ENCODE assay signal across 22 cellular contexts in genomic region chrX:77639820-77640219, GRCh38.
DNase-seq lines count a peak whose midpoint lies in the region; ATAC-seq and TF ChIP-seq lines count a peak whose summit lies in the region.
"Had no signal": no experiment of that assay in that cellular context is flagged by ENCODE, and none has a peak within 500 bp of the region (broad histone marks: within the 10 kb centered on the region; RNA-seq: fewer than 3 reads in every experiment).

No MANE protein-coding gene starts in this region.

- H3K4me1 Mint-ChIP-seq in effector memory CD8-positive, alpha-beta T cell (ENCODE audit: low read depth in 2 of 2): peaks cover 5 to 14% of the 10 kb centered on the region in 2 donors

- H3K4me1 ChIP-seq in OCI-LY3 (ENCODE audit: low read length): peaks cover 12% of the 10 kb centered on the region
- H3K4me1 ChIP-seq in body of pancreas: no peaks in the 10 kb centered on the region
- H3K4me1 ChIP-seq: BE2C, BLaER1 had no signal

- H3K36me3 ChIP-seq in OCI-LY3 (replicated peaks; ENCODE audit: low read depth, low read length) (peaks cover 41% of the 10 kb centered on the region), body of pancreas (replicated peaks in 1 of 2; ENCODE audit: insufficient read depth in 1 of 2, low read depth in 2 of 2) (no peaks in the 10 kb centered on the region)
- H3K36me3 ChIP-seq: BE2C had no signal

- H4K20me1 ChIP-seq in OCI-LY3 (ENCODE audit: insufficient read depth, low read length): no peaks in the 10 kb centered on the region
- H4K20me1 ChIP-seq: BLaER1 had no signal

- peak overlapping the region; percentile 13 to 68 for H3K27ac Mint-ChIP-seq in effector memory CD8-positive, alpha-beta T cell
- H3K27ac Mint-ChIP-seq: CD14-positive monocyte; CD4-positive, alpha-beta memory T cell; CD4-positive, CD25-positive, alpha-beta regulatory T cell had no signal

- no peak for DNase-seq in effector memory CD8-positive, alpha-beta T cell
- DNase-seq in body of pancreas: no peak
- DNase-seq in GM10266 (ENCODE audit: extremely low spot score): no peak
- DNase-seq: 8988T; ACHN; BE2C; C1 segment of cervical spinal cord; CD4-positive, alpha-beta memory T cell; CD4-positive, CD25-positive, alpha-beta regulatory T cell; CD8-positive, alpha-beta memory T cell; COR-L47; DMS 273 treated with DMSO at 0.1 percent for 48 hours; DMS153; DMS53; DMS79; DND-41; EL; GDM1 had no signal

- ATAC-seq in effector memory CD8-positive, alpha-beta T cell (replicated peaks): no peak
- ATAC-seq in body of pancreas (no peak), GM21737 (IDR thresholded peaks at IDR 0.05; ENCODE audit: unreplicated experiment) (no peak)

- H3K27me3 ChIP-seq in OCI-LY3 (ENCODE audit: low read depth, low read length): no peaks in the 10 kb centered on the region
- no peaks in the 10 kb centered on the region for H3K27me3 ChIP-seq in body of pancreas
- H3K27me3 ChIP-seq: BE2C had no signal

- intact Hi-C loops in body of pancreas (cut with DNase I): no loop called here

- no peak overlapping the region for H3K4me2 ChIP-seq in OCI-LY3 (ENCODE audit: low read length)
- H3K4me2 ChIP-seq: BLaER1 had no signal

- H3K79me2 ChIP-seq in OCI-LY3 (ENCODE audit: low read length): peaks cover 31% of the 10 kb centered on the region

- peak overlapping the region; percentile 79; the same call in 1 of the 2 replicates for H3K27ac ChIP-seq in OCI-LY3 (ENCODE audit: low read length)
- H3K27ac ChIP-seq in body of pancreas: no peak overlapping the region
- H3K27ac ChIP-seq: BLaER1 had no signal

- WGBS in body of pancreas, 2 donors: 100% methylated on average over 1 of the region's 1 CpG

- H3K9me3 Mint-ChIP-seq in effector memory CD8-positive, alpha-beta T cell: no peaks in the 10 kb centered on the region

- H3K9me3 ChIP-seq in OCI-LY3 (ENCODE audit: insufficient read depth, low read length) (no peaks in the 10 kb centered on the region), body of pancreas (no peaks in the 10 kb centered on the region)
- H3K9me3 ChIP-seq: BE2C had no signal

- no peak for TF ChIP-seq POLR2A in body of pancreas (IDR thresholded peaks at IDR 0.05)

- H3K27me3 Mint-ChIP-seq in effector memory CD8-positive, alpha-beta T cell: no peaks in the 10 kb centered on the region
- H3K27me3 Mint-ChIP-seq: CD4-positive, alpha-beta memory T cell; CD4-positive, CD25-positive, alpha-beta regulatory T cell; CD8-positive, alpha-beta memory T cell had no signal

- H3K36me3 Mint-ChIP-seq in effector memory CD8-positive, alpha-beta T cell (ENCODE audit: insufficient read depth): peaks cover 52% of the 10 kb centered on the region

- no peak overlapping the region for H3K4me3 Mint-ChIP-seq in effector memory CD8-positive, alpha-beta T cell
- H3K4me3 Mint-ChIP-seq: CD14-positive monocyte; CD4-positive, alpha-beta memory T cell; CD4-positive, CD25-positive, alpha-beta regulatory T cell had no signal

- no peak overlapping the region for H3K9ac ChIP-seq in OCI-LY3 (ENCODE audit: low read length)
- H3K9ac ChIP-seq: BLaER1 had no signal

- H2AFZ ChIP-seq in OCI-LY3 (ENCODE audit: low read depth, low read length): no peak overlapping the region

- no peak overlapping the region for H3K4me3 ChIP-seq in OCI-LY3 (ENCODE audit: low read length)
- no peak overlapping the region for H3K4me3 ChIP-seq in body of pancreas
- H3K4me3 ChIP-seq: BLaER1 had no signal

- TF ChIP-seq CTCF in OCI-LY3 (IDR thresholded peaks at IDR 0.05; ENCODE audit: low read depth, low read length) (no peak), body of pancreas (IDR thresholded peaks at IDR 0.05) (no peak), GM10266 (IDR thresholded peaks at IDR 0.05; ENCODE audit: control insufficient read depth, insufficient read depth, low read depth, missing control alignments) (no peak)
